ENCODE assay signal across 22 cellular contexts in genomic region chr15:47834093-47834492, GRCh38.
"Had no signal": no experiment of that assay in that cellular context is flagged by ENCODE, and none has a peak within 500 bp of the region (broad histone marks: within the 10 kb centered on the region; RNA-seq: fewer than 3 reads in every experiment).

No MANE protein-coding gene starts in this region.

- H3K36me3 Mint-ChIP-seq: IgD-negative memory B cell had no signal

- H3K9ac ChIP-seq: KMS-11, SK-N-SH had no signal

- H3K27ac ChIP-seq: HL-60, KMS-11 had no signal

- H3K27ac Mint-ChIP-seq: IgD-negative memory B cell had no signal

- ATAC-seq: K562 had no signal

- H3K27me3 Mint-ChIP-seq: IgD-negative memory B cell had no signal

- H3K27me3 ChIP-seq: MG63 had no signal

- H3K36me3 ChIP-seq: MG63 had no signal

- H3K4me2 ChIP-seq: KMS-11, SK-N-SH had no signal

- DNase-seq: MG63, NCI-H1092, NCI-H1105 treated with DMSO at 0.1 percent for 48 hours, NCI-H1417 treated with DMSO at 0.1 percent for 48 hours, NCI-H146, NCI-H1694 treated with DMSO at 0.1 percent for 48 hours, NCI-H1930, NCI-H2081, NCI-H2107, NCI-H2227 treated with DMSO at 0.1 percent for 48 hours, NCI-H446, NCI-H510A, NCI-H524 treated with DMSO at 0.1 percent for 48 hours, NCI-H69, NCI-H774, RPMI8226, SHP77, SK-N-SH had no signal

- H3K4me3 ChIP-seq: K562, MG63 had no signal

- H3K9me3 ChIP-seq: MG63, SK-N-SH had no signal
